Comparison of ENCODE assay signal across 1 cellular context in the genomic region with DNA sequence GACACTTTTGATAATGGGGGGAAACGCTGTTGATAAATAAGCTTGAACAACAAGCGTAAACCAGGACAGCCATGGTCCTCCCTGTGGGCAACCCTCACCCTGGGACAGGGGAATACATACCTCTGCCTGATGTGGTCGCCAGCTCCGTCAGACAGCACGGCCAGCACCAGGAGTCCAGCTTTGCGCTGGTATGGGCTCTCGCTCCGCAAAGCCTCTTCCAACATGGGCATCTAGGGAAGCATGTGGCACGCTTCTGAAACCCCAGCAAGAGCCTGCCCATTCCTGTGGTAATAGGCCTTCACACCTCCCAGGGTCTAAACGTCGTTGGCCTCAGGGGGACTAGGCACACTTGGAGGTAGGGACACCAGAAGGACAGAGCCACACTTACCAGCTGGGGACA.
TF ChIP-seq lines count a peak whose summit lies in the region.

No MANE protein-coding gene starts in this region.

TF ChIP-seq in IMR-90, 13 proteins besides CTCF, POLR2A, EP300 and RAD21:
- TF ChIP-seq FOS (IDR thresholded peaks at IDR 0.05; ENCODE audit: low read depth, low read length) (no peak), SMC3 (IDR thresholded peaks at IDR 0.05; ENCODE audit: low read depth, low read length) (no peak), RFX5 (IDR thresholded peaks at IDR 0.05; ENCODE audit: low read depth, low read length) (no peak), MXI1 (IDR thresholded peaks at IDR 0.05; ENCODE audit: borderline replicate concordance, low read depth, low read length) (no peak), CEBPB (IDR thresholded peaks at IDR 0.05; ENCODE audit: low read depth, low read length) (no peak), RCOR1 (IDR thresholded peaks at IDR 0.05; ENCODE audit: insufficient replicate concordance, low read length) (no peak), CHD1 (IDR thresholded peaks at IDR 0.05; ENCODE audit: low read depth, low read length) (no peak), MAFK (IDR thresholded peaks at IDR 0.05; ENCODE audit: low read depth, low read length) (no peak), BHLHE40 (IDR thresholded peaks at IDR 0.05; ENCODE audit: low read depth, low read length) (no peak), NFE2L2 (IDR thresholded peaks at IDR 0.05; ENCODE audit: low read depth, low read length) (no peak), MAZ (IDR thresholded peaks at IDR 0.05; ENCODE audit: borderline replicate concordance, low read depth, low read length) (no peak)
- TF ChIP-seq, protein P1, sequence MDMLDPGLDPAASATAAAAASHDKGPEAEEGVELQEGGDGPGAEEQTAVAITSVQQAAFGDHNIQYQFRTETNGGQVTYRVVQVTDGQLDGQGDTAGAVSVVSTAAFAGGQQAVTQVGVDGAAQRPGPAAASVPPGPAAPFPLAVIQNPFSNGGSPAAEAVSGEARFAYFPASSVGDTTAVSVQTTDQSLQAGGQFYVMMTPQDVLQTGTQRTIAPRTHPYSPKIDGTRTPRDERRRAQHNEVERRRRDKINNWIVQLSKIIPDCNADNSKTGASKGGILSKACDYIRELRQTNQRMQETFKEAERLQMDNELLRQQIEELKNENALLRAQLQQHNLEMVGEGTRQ (IDR thresholded peaks at IDR 0.05; ENCODE audit: low read depth, low read length) = no peak
- TF ChIP-seq, protein P2, sequence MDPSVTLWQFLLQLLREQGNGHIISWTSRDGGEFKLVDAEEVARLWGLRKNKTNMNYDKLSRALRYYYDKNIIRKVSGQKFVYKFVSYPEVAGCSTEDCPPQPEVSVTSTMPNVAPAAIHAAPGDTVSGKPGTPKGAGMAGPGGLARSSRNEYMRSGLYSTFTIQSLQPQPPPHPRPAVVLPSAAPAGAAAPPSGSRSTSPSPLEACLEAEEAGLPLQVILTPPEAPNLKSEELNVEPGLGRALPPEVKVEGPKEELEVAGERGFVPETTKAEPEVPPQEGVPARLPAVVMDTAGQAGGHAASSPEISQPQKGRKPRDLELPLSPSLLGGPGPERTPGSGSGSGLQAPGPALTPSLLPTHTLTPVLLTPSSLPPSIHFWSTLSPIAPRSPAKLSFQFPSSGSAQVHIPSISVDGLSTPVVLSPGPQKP (IDR thresholded peaks at IDR 0.05; ENCODE audit: borderline replicate concordance, low read depth, low read length) = no peak
